Comparison of ENCODE assay signal across 27 cellular contexts in the genomic region with DNA sequence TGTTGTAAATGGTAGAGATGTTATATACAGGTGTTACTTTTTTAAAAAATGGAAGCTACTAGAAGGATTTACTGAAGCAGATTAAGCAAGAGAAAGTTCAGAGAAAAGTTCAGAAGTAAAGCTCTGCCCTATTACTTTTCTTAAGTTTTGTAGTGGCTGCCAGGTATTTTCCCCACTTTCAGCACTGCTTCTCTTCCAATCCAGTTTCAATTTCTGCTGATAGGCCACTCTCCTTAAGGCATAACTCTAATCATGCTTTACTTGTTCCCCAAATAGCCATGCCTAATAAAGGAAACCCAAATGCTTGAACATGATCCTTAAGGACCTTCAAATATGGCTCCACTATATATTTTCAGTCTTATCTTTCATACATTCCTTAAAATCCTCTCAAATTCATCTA.
"Had no signal": no experiment of that assay in that cellular context is flagged by ENCODE, and none has a peak within 500 bp of the region (broad histone marks: within the 10 kb centered on the region; RNA-seq: fewer than 3 reads in every experiment).

No MANE protein-coding gene starts in this region.

- H3K27ac ChIP-seq: stomach, suprapubic skin, testis, thoracic aorta, thyroid gland, tibial artery, tibial nerve, transverse colon, upper lobe of left lung, upper lobe of right lung, uterus, vagina had no signal

- H3K9me3 ChIP-seq: suprapubic skin, testis, thoracic aorta, thyroid gland, tibial artery, transverse colon, upper lobe of left lung, upper lobe of right lung, uterus, vagina had no signal

- DNase-seq: stimulated activated CD4-positive, alpha-beta T cell treated with anti-CD3 and anti-CD28 coated beads, Interleukin-2, amount 100 ng/mL, for 48 hours; stimulated activated CD4-positive, alpha-beta T cell treated with anti-CD3 and anti-CD28 coated beads, Interleukin-4, amount 100 ng/mL, for 1 hour; stimulated activated CD4-positive, alpha-beta T cell treated with anti-CD3 and anti-CD28 coated beads, Interleukin-4, amount 100 ng/mL, for 24 hours; stimulated activated CD4-positive, alpha-beta T cell treated with anti-CD3 and anti-CD28 coated beads, Interleukin-4, amount 100 ng/mL, for 4 hours; stimulated activated CD8-positive, alpha-beta memory T cell treated with anti-CD3 and anti-CD28 coated beads, Interleukin-4, amount 100 ng/mL, for 48 hours; stimulated activated naive B cell treated with anti-CD40 and anti-IgM and Interleukin-4, amounts not matched to agents 10 μg/mL and 1 μg/mL and 100 μg/mL, for 72 hours; stimulated activated naive CD4-positive, alpha-beta T cell; stimulated activated naive CD4-positive, alpha-beta T cell treated with Interleukin-2 at 50 U/mL for 16 hours; stimulated activated naive CD8-positive, alpha-beta T cell treated with anti-CD3 and anti-CD28 coated beads, Interleukin-15, amount 100 ng/mL, for 72 hours; stimulated activated naive CD8-positive, alpha-beta T cell treated with anti-CD3 and anti-CD28 coated beads, Interleukin-15, Interleukin-2, amounts not matched to agents 100 U/mL and 50 U/mL, for 24 hours; stomach; substantia nigra; testis; thyroid gland; tibial artery; transverse colon; trophoblast cell; upper lobe of left lung; upper lobe of right lung; uterus had no signal

- H3K27me3 Mint-ChIP-seq: stimulated activated memory B cell treated with anti-CD40 and anti-IgM and Interleukin-4, amounts not matched to agents 10 μg/mL and 1 μg/mL and 100 μg/mL, for 72 hours; stimulated activated naive B cell treated with anti-CD40 and anti-IgM and Interleukin-4, amounts not matched to agents 10 μg/mL and 1 μg/mL and 100 μg/mL, for 72 hours; stimulated activated naive CD8-positive, alpha-beta T cell treated with anti-CD3 and anti-CD28 coated beads, Interleukin-15, amount 100 ng/mL, for 72 hours; stimulated activated naive CD8-positive, alpha-beta T cell treated with anti-CD3 and anti-CD28 coated beads, Interleukin-15, Interleukin-2, amounts not matched to agents 100 ng/mL and 50 ng/mL, for 24 hours had no signal

- H3K36me3 ChIP-seq: stomach, suprapubic skin, thoracic aorta, thyroid gland, tibial artery, tibial nerve, transverse colon, upper lobe of left lung, upper lobe of right lung, uterus, vagina had no signal

- ATAC-seq: stimulated activated effector memory CD8-positive, alpha-beta T cell treated with anti-CD3 and anti-CD28 coated beads, Interleukin-12 subunit alpha, Interleukin-12 subunit beta, amount 100 ng/mL, for 72 hours; stimulated activated memory B cell treated with anti-CD40 and anti-IgM and Interleukin-4, amounts not matched to agents 10 μg/mL and 1 μg/mL and 100 μg/mL, for 72 hours; stimulated activated naive B cell treated with anti-CD40 and anti-IgM and Interleukin-4, amounts not matched to agents 10 μg/mL and 1 μg/mL and 100 μg/mL, for 72 hours; stimulated activated naive CD8-positive, alpha-beta T cell treated with anti-CD3 and anti-CD28 coated beads, Interleukin-15, amount 100 ng/mL, for 72 hours; stimulated activated naive CD8-positive, alpha-beta T cell treated with anti-CD3 and anti-CD28 coated beads, Interleukin-15, Interleukin-2, amounts not matched to agents 100 U/mL and 50 U/mL, for 24 hours; upper lobe of right lung had no signal

- H3K4me3 ChIP-seq: stomach, suprapubic skin, testis, thoracic aorta, thyroid gland, tibial artery, tibial nerve, transverse colon, upper lobe of left lung, upper lobe of right lung, uterus, vagina had no signal

- H3K4me1 ChIP-seq: stomach, suprapubic skin, testis, thyroid gland, tibial artery, tibial nerve, transverse colon, upper lobe of right lung, uterus, vagina had no signal

- H3K27me3 ChIP-seq: stomach, suprapubic skin, testis, thyroid gland, tibial artery, tibial nerve, transverse colon, upper lobe of left lung, upper lobe of right lung, uterus, vagina had no signal

- H3K36me3 Mint-ChIP-seq: stimulated activated effector memory CD8-positive, alpha-beta T cell treated with anti-CD3 and anti-CD28 coated beads, Interleukin-12 subunit alpha, Interleukin-12 subunit beta, amount 100 ng/mL, for 72 hours; stimulated activated memory B cell treated with anti-CD40 and anti-IgM and Interleukin-4, amounts not matched to agents 10 μg/mL and 1 μg/mL and 100 μg/mL, for 72 hours; stimulated activated naive B cell treated with anti-CD40 and anti-IgM and Interleukin-4, amounts not matched to agents 10 μg/mL and 1 μg/mL and 100 μg/mL, for 72 hours had no signal

- H3K27ac Mint-ChIP-seq: stimulated activated effector memory CD8-positive, alpha-beta T cell treated with anti-CD3 and anti-CD28 coated beads, Interleukin-12 subunit alpha, Interleukin-12 subunit beta, amount 100 ng/mL, for 72 hours; stimulated activated memory B cell treated with anti-CD40 and anti-IgM and Interleukin-4, amounts not matched to agents 10 μg/mL and 1 μg/mL and 100 μg/mL, for 72 hours; stimulated activated naive B cell treated with anti-CD40 and anti-IgM and Interleukin-4, amounts not matched to agents 10 μg/mL and 1 μg/mL and 100 μg/mL, for 72 hours; stimulated activated naive CD8-positive, alpha-beta T cell treated with anti-CD3 and anti-CD28 coated beads, Interleukin-15, amount 100 ng/mL, for 72 hours; stimulated activated naive CD8-positive, alpha-beta T cell treated with anti-CD3 and anti-CD28 coated beads, Interleukin-15, Interleukin-2, amounts not matched to agents 100 ng/mL and 50 ng/mL, for 24 hours had no signal

- H3K4me1 Mint-ChIP-seq: stimulated activated effector memory CD8-positive, alpha-beta T cell treated with anti-CD3 and anti-CD28 coated beads, Interleukin-12 subunit alpha, Interleukin-12 subunit beta, amount 100 ng/mL, for 72 hours; stimulated activated memory B cell treated with anti-CD40 and anti-IgM and Interleukin-4, amounts not matched to agents 10 μg/mL and 1 μg/mL and 100 μg/mL, for 72 hours; stimulated activated naive CD8-positive, alpha-beta T cell treated with anti-CD3 and anti-CD28 coated beads, Interleukin-15, amount 100 ng/mL, for 72 hours had no signal

- H3K4me3 Mint-ChIP-seq: stimulated activated effector memory CD8-positive, alpha-beta T cell treated with anti-CD3 and anti-CD28 coated beads, Interleukin-12 subunit alpha, Interleukin-12 subunit beta, amount 100 ng/mL, for 72 hours; stimulated activated memory B cell treated with anti-CD40 and anti-IgM and Interleukin-4, amounts not matched to agents 10 μg/mL and 1 μg/mL and 100 μg/mL, for 72 hours; stimulated activated naive B cell treated with anti-CD40 and anti-IgM and Interleukin-4, amounts not matched to agents 10 μg/mL and 1 μg/mL and 100 μg/mL, for 72 hours; stimulated activated naive CD8-positive, alpha-beta T cell treated with anti-CD3 and anti-CD28 coated beads, Interleukin-15, amount 100 ng/mL, for 72 hours; stimulated activated naive CD8-positive, alpha-beta T cell treated with anti-CD3 and anti-CD28 coated beads, Interleukin-15, Interleukin-2, amounts not matched to agents 100 ng/mL and 50 ng/mL, for 24 hours had no signal
